27 cellular contexts compared by ENCODE assay signal in the genomic region with DNA sequence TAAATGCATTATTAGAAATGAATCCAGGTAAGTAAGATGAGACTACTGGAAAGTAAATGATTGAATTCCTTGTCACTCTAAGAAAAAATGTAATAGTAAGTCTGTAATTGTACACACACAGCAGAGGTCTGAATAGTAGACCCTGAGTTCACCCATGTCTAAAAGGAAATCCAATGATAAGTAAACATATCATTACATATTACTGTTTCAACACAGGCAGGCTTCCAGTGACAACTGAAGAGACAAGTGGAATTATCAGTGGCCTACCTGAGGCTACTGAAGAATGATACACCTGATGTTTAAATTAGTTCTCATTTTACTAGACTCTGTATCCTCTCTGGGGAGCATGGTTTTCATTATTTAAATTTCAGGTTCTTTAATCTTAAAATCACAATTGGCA. TPM values are rescaled to one million over a fixed set of nuclear protein-coding genes. Genes with fewer than 3 reads are reported as not detected.
A peak's percentile ranks its signal among the peaks of the same experiment; 100 is the strongest.
DNase-seq lines count a peak whose midpoint lies in the region; ATAC-seq and TF ChIP-seq lines count a peak whose summit lies in the region.
"Had no signal": no experiment of that assay in that cellular context is flagged by ENCODE, and none has a peak within 500 bp of the region (broad histone marks: within the 10 kb centered on the region; RNA-seq: fewer than 3 reads in every experiment).

No MANE protein-coding gene starts in this region.

- H4K20me1 ChIP-seq in KMS-11 (ENCODE audit: insufficient read depth), result no peaks in the 10 kb centered on the region

- H3K4me2 ChIP-seq in KMS-11, result peak overlapping the region; percentile 25
- H3K4me2 ChIP-seq: neural progenitor cell, smooth muscle cell had no signal

- peaks cover 56% of the 10 kb centered on the region for H3K4me1 ChIP-seq in KMS-11 (ENCODE audit: low read depth, poor library complexity, severe bottlenecking)
- no peaks in the 10 kb centered on the region for H3K4me1 ChIP-seq in colonic mucosa
- H3K4me1 ChIP-seq in heart left ventricle, result peaks cover 0 to 23% (median 7%) of the 10 kb centered on the region in 12 donors
- H3K4me1 ChIP-seq: SJCRH30 had no signal

- intact Hi-C loops in colonic mucosa (cut with DNase I), result no loop called here
- intact Hi-C loops in heart left ventricle (cut with DNase I), result loop anchor here in 1 of 10 donors (10.0 kb wide), 1 partner anchor 79 kb away; no protein-coding TSS in a partner anchor

- H3K9me3 Mint-ChIP-seq in stimulated activated memory B cell treated with anti-CD40 and anti-IgM and Interleukin-4, amounts not matched to agents 10 μg/mL and 1 μg/mL and 100 μg/mL, for 72 hours, result no peaks in the 10 kb centered on the region
- H3K9me3 Mint-ChIP-seq: activated naive CD8-positive, alpha-beta T cell treated with anti-CD3 and anti-CD28 coated beads, Interleukin-2, amount 50 U/mL, for 24 hours; endodermal cell; neural progenitor cell had no signal

- H3K27ac ChIP-seq in KMS-11 (no peak overlapping the region), colonic mucosa (peak overlapping the region; percentile 30), heart left ventricle (no peak overlapping the region)
- H3K27ac ChIP-seq: brain microvascular endothelial cell, coronary artery, neural progenitor cell, SJCRH30, upper lobe of right lung had no signal

- no peak for TF ChIP-seq POLR2A in heart left ventricle (IDR thresholded peaks at IDR 0.05)

- TF ChIP-seq CTCF in KMS-11 (conservative IDR thresholded peaks at IDR 0.05; ENCODE audit: low read depth, low read length) (no peak), colonic mucosa (IDR thresholded peaks at IDR 0.05) (no peak), heart left ventricle (IDR thresholded peaks at IDR 0.05) (no peak)

- H3K36me3 ChIP-seq in KMS-11 (ENCODE audit: insufficient read depth) (no peaks in the 10 kb centered on the region), colonic mucosa (no peaks in the 10 kb centered on the region), heart left ventricle (no peaks in the 10 kb centered on the region)
- H3K36me3 ChIP-seq: brain microvascular endothelial cell, neural progenitor cell, SJCRH30, stomach, upper lobe of right lung had no signal

- H3K4me3 ChIP-seq in KMS-11 (IDR thresholded peaks at IDR 0.05; ENCODE audit: insufficient read depth, low read depth, low read length) (no peak overlapping the region), colonic mucosa (no peak overlapping the region), heart left ventricle (no peak overlapping the region)
- H3K4me3 ChIP-seq: coronary artery, neural progenitor cell, SJCRH30, smooth muscle cell, stomach, upper lobe of right lung had no signal

- H3K36me3 Mint-ChIP-seq in stimulated activated memory B cell treated with anti-CD40 and anti-IgM and Interleukin-4, amounts not matched to agents 10 μg/mL and 1 μg/mL and 100 μg/mL, for 72 hours, result peaks cover 6% of the 10 kb centered on the region
- H3K36me3 Mint-ChIP-seq in T-helper 17 cell (ENCODE audit: low read depth), result no peaks in the 10 kb centered on the region

- H3K9me3 ChIP-seq in colonic mucosa (no peaks in the 10 kb centered on the region), heart left ventricle (no peaks in the 10 kb centered on the region), T-helper 17 cell (ENCODE audit: control insufficient read depth, low read length, poor library complexity, severe bottlenecking) (no peaks in the 10 kb centered on the region)
- H3K9me3 ChIP-seq: SJCRH30, stomach, upper lobe of right lung had no signal

- H3K27me3 Mint-ChIP-seq in stimulated activated memory B cell treated with anti-CD40 and anti-IgM and Interleukin-4, amounts not matched to agents 10 μg/mL and 1 μg/mL and 100 μg/mL, for 72 hours, result no peaks in the 10 kb centered on the region
- no peaks in the 10 kb centered on the region for H3K27me3 Mint-ChIP-seq in T-helper 17 cell
- H3K27me3 Mint-ChIP-seq: activated naive CD8-positive, alpha-beta T cell treated with anti-CD3 and anti-CD28 coated beads, Interleukin-2, amount 50 U/mL, for 24 hours had no signal

- DNase-seq in colonic mucosa (no peak), NCI-H2227 (lab: John Stamatoyannopoulos, UW; ENCODE audit: unreplicated experiment) (no peak), heart left ventricle (no peak), T-helper 17 cell (no peak)
- DNase-seq: activated CD8-positive, alpha-beta memory T cell treated with anti-CD3 and anti-CD28 coated beads, Interleukin-2, amount 50 U/mL, for 4 hours; activated effector memory CD4-positive, alpha-beta T cell treated with anti-CD3 and anti-CD28 coated beads, Interleukin-2, amount 50 U/mL, for 16 hours; activated naive CD8-positive, alpha-beta T cell treated with anti-CD3 and anti-CD28 coated beads, Interleukin-2, amount 50 U/mL, for 24 hours; AML-193; brain microvascular endothelial cell; COR-L47; endodermal cell; left ventricle myocardium superior; NCI-H1105; NCI-H2171 treated with DMSO at 0.1 percent for 48 hours; NCI-H774; SJCRH30; stimulated activated CD4-positive, alpha-beta T cell treated with anti-CD3 and anti-CD28 coated beads, Interleukin-4, amount 100 ng/mL, for 1 hour; stomach; T-helper 1 cell; upper lobe of right lung had no signal

- H3K9ac ChIP-seq in KMS-11, result no peak overlapping the region
- H3K9ac ChIP-seq in colonic mucosa (ENCODE audit: low read depth in 2 of 2, low read length in 2 of 2), result peak overlapping the region in 1 of 2 donors; percentile 9
- H3K9ac ChIP-seq: neural progenitor cell had no signal

- peaks cover 41% of the 10 kb centered on the region for H3K4me1 Mint-ChIP-seq in stimulated activated memory B cell treated with anti-CD40 and anti-IgM and Interleukin-4, amounts not matched to agents 10 μg/mL and 1 μg/mL and 100 μg/mL, for 72 hours
- peaks cover 6% of the 10 kb centered on the region for H3K4me1 Mint-ChIP-seq in T-helper 17 cell

- peak; percentile 7 for ATAC-seq in GM19438 (IDR thresholded peaks at IDR 0.05; ENCODE audit: low read depth, unreplicated experiment)
- no peak for ATAC-seq in stimulated activated memory B cell treated with anti-CD40 and anti-IgM and Interleukin-4, amounts not matched to agents 10 μg/mL and 1 μg/mL and 100 μg/mL, for 72 hours
- ATAC-seq in HG03469 (IDR thresholded peaks at IDR 0.05; ENCODE audit: unreplicated experiment), result no peak
- ATAC-seq in heart left ventricle, result no peak
- ATAC-seq in T-helper 17 cell, result no peak
- ATAC-seq: left ventricle myocardium superior had no signal

- H2AFZ ChIP-seq in KMS-11 (ENCODE audit: low read depth), result no peak overlapping the region
- H2AFZ ChIP-seq: neural progenitor cell had no signal

- H3K27me3 ChIP-seq in KMS-11 (ENCODE audit: insufficient read depth, low read depth) (no peaks in the 10 kb centered on the region), colonic mucosa (no peaks in the 10 kb centered on the region), heart left ventricle (no peaks in the 10 kb centered on the region)
- H3K27me3 ChIP-seq: brain microvascular endothelial cell, neural progenitor cell, SJCRH30, stomach, upper lobe of right lung had no signal

- peaks cover 14% of the 10 kb centered on the region; the same call in 1 of the 2 replicates for H3K79me2 ChIP-seq in KMS-11 (ENCODE audit: insufficient read depth, low read depth)

- H3K4me3 Mint-ChIP-seq in stimulated activated memory B cell treated with anti-CD40 and anti-IgM and Interleukin-4, amounts not matched to agents 10 μg/mL and 1 μg/mL and 100 μg/mL, for 72 hours, result no peak overlapping the region
- no peak overlapping the region for H3K4me3 Mint-ChIP-seq in T-helper 17 cell
- H3K4me3 Mint-ChIP-seq: activated naive CD8-positive, alpha-beta T cell treated with anti-CD3 and anti-CD28 coated beads, Interleukin-2, amount 50 U/mL, for 24 hours; endodermal cell; neural progenitor cell had no signal

- peak overlapping the region; percentile 1 for H3K27ac Mint-ChIP-seq in stimulated activated memory B cell treated with anti-CD40 and anti-IgM and Interleukin-4, amounts not matched to agents 10 μg/mL and 1 μg/mL and 100 μg/mL, for 72 hours
- no peak overlapping the region for H3K27ac Mint-ChIP-seq in T-helper 17 cell
- H3K27ac Mint-ChIP-seq: activated naive CD8-positive, alpha-beta T cell treated with anti-CD3 and anti-CD28 coated beads, Interleukin-2, amount 50 U/mL, for 24 hours; endodermal cell; neural progenitor cell had no signal

RNA-seq across cellular contexts. Expression of a gene that starts 6.2 kb away (rescaled TPM):
- total RNA-seq in colonic mucosa, result 100 to 1,000 TPM in 1 of 2 donors, 10 to 100 TPM in 1; 76.4 to 103 TPM
- 10 to 100 TPM; 15.5 to 66.7 (median 26.8) TPM for total RNA-seq in heart left ventricle
- polyA plus RNA-seq in heart left ventricle, result 10 to 100 TPM; 19.4 to 25.3 TPM
- total RNA-seq in T-helper 17 cell, result 1,000 to 10,000 TPM; 1,190 to 1,257 TPM

Comparison
In these comparisons a context has a peak if more than half of its experiments do, and no peak if none do; other contexts are left out.
1. RNA of a gene that starts 6.2 kb away (total RNA-seq): 1,190 to 1,257 TPM in T-helper 17 cell; 76.4 to 103 TPM in colonic mucosa and 15.5 to 66.7 TPM in heart left ventricle; every median in the first group is over 10 times any median in the second.